In genomic region chr11:120335928-120336640, GRCh38 we compare ENCODE assay signal across 8 cellular contexts. TPM values are rescaled to one million over a fixed set of nuclear protein-coding genes. Genes with fewer than 3 reads are reported as not detected.
DNase-seq lines count a peak whose midpoint lies in the region; ATAC-seq, FAIRE-seq and TF ChIP-seq lines count a peak whose summit lies in the region.

TSS of gene ARHGEF12 (plus strand) at chr11:120336413. CDS start at chr11:120337244, 831 bp downstream.

- peak within 1 kb of the TSS; percentile 88 to 96 for H3K4me3 ChIP-seq in kidney (ENCODE audit: low read length in 2 of 2)

- intact Hi-C loops in kidney (cut with DNase I), result no loop called here

- peak; percentile 62 for ATAC-seq in HG03039 (IDR thresholded peaks at IDR 0.05; ENCODE audit: unreplicated experiment)

- DNase-seq in NK-92 treated with Interleukin-12 subunit alpha and Interleukin-12 subunit beta, amount 100 ng/mL, for 24 hours (lab: John Stamatoyannopoulos, UW), result peak; percentile 74
- DNase-seq in NK-92 (lab: John Stamatoyannopoulos, UW; ENCODE audit: unreplicated experiment) (no peak), NCI-H2227 (lab: John Stamatoyannopoulos, UW; ENCODE audit: unreplicated experiment) (peak; percentile 95), cerebellum (ENCODE audit: low spot score) (peak; percentile 94), kidney (peak; percentile 98)
- DNase-seq in activated CD4-positive, alpha-beta T cell treated with anti-CD3 and anti-CD28 coated beads for 1 hour, result peak; percentile 55
- DNase-seq in stimulated activated CD4-positive, alpha-beta T cell treated with anti-CD3 and anti-CD28 coated beads, Interleukin-12 subunit alpha, Interleukin-12 subunit beta, amount 100 ng/mL, for 48 hours (ENCODE audit: low read depth in 2 of 3, low spot score in 1 of 3), result peak; percentile 67 to 84 (median 69)

- no peaks in the 10 kb centered on the region for H3K9me3 ChIP-seq in kidney (ENCODE audit: control insufficient read depth in 1 of 2, low read length in 2 of 2)

- peak within 1 kb of the TSS; percentile 94 to 98 for H3K27ac ChIP-seq in kidney (ENCODE audit: low read depth in 2 of 2, low read length in 2 of 2)

- H3K36me3 ChIP-seq in kidney (ENCODE audit: control insufficient read depth in 1 of 2, insufficient read depth in 2 of 2, low read length in 2 of 2), result no peaks in the 10 kb centered on the region

- H3K9ac ChIP-seq in kidney (ENCODE audit: low read length in 2 of 2), result peak within 1 kb of the TSS; percentile 95 to 97

- no peak for FAIRE-seq in kidney (lab: Jason Lieb, UNC)

- H3K4me1 ChIP-seq in kidney (ENCODE audit: control insufficient read depth in 1 of 2, insufficient read depth in 1 of 2, low read depth in 1 of 2, low read length in 2 of 2), result peaks cover 4 to 11% of the 10 kb centered on the region in 2 donors

- peak; percentile 10 for TF ChIP-seq CTCF in kidney (IDR thresholded peaks at IDR 0.05; ENCODE audit: borderline replicate concordance, extremely low read depth, insufficient read depth)

RNA-seq across cellular contexts. Expression of gene ARHGEF12, which starts in this region (rescaled TPM):
- 212 TPM for total RNA-seq in cerebellum
- 161 TPM for total RNA-seq in kidney
- 21.1 TPM for polyA plus RNA-seq in kidney (ENCODE audit: insufficient read depth, low read depth, low replicate concordance)
